Comparison of ENCODE assay signal across 23 cellular contexts in the genomic region with DNA sequence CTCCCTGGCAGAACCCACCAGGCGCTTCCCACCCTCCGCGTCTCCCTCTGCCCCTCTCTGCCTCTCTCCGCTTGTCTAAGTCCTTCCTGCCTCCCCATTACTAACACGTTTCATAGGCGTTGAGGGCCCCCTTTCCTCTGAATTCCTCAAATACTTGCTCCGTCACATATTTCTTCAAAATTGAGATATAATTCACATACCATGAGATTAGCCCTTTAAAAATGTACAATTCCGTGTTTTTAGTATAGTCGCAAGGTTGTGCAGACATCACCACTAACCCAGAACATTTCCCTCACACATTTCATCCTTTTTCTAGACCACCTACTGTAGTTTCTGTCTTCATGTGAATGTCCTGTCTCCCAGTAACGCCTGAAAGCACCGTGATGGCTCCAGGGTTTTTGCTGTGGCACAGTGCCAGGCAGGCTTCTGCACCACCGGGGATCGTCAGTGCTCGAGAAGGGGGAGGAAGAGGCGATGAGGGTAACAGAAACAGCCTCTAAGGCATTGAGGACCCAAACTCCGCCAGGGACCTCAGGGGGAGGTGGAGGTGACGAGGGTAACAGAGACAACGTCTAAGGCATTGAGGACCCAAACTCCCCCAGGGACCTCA.
"Had no signal": no experiment of that assay in that cellular context is flagged by ENCODE, and none has a peak within 500 bp of the region (broad histone marks: within the 10 kb centered on the region; RNA-seq: fewer than 3 reads in every experiment).

No MANE protein-coding gene starts in this region.

- H3K36me3 ChIP-seq: breast epithelium, colonic mucosa, heart left ventricle, neutrophil, ovary, prostate gland, right atrium auricular region, upper lobe of right lung had no signal

- H3K27me3 ChIP-seq: breast epithelium, colonic mucosa, heart left ventricle, ovary, right atrium auricular region, spleen had no signal

- H3K4me1 ChIP-seq: breast epithelium, colonic mucosa, prostate gland, spleen, upper lobe of right lung had no signal

- FAIRE-seq: astrocyte, TTC549 had no signal

- H3K4me3 ChIP-seq: breast epithelium, colonic mucosa, heart left ventricle, ovary, prostate gland, right atrium auricular region, spleen, upper lobe of right lung had no signal

- DNase-seq: activated CD4-positive, alpha-beta T cell treated with anti-CD3 and anti-CD28 coated beads for 1 hour; activated CD4-positive, alpha-beta T cell treated with anti-CD3 and anti-CD28 coated beads, Interleukin-2, amount 50 U/mL, for 1 hour; activated CD8-positive, alpha-beta T cell treated with anti-CD3 and anti-CD28 coated beads, Interleukin-2, amount 10 ng/mL, durations not matched to agents 7 days and 5 days; activated naive CD4-positive, alpha-beta T cell; activated naive CD8-positive, alpha-beta T cell treated with anti-CD3 and anti-CD28 coated beads for 36 hours; activated T-cell treated with anti-CD3 and anti-CD28 coated beads, Interleukin-2, amount 50 U/mL, for 1 hour; colonic mucosa; heart left ventricle; islet precursor cell; left cardiac atrium; spleen; stimulated activated CD4-positive, alpha-beta T cell treated with anti-CD3 and anti-CD28 coated beads, Interleukin-4, amount 100 ng/mL, for 24 hours; stimulated activated naive CD4-positive, alpha-beta T cell treated with Interleukin-2 at 50 U/mL for 16 hours; upper lobe of right lung had no signal

- H3K9me3 ChIP-seq: breast epithelium, colonic mucosa, heart left ventricle, neutrophil, ovary, prostate gland, right atrium auricular region, spleen, upper lobe of right lung had no signal

- ATAC-seq: activated CD8-positive, alpha-beta T cell treated with anti-CD3 and anti-CD28 coated beads, Interleukin-2, amount 10 ng/mL, durations not matched to agents 7 days and 5 days; activated T-helper 17 cell treated with anti-CD3 and anti-CD28 coated beads, Interleukin-2, amount 50 U/mL, for 72 hours; left cardiac atrium; upper lobe of right lung had no signal

- H3K27ac ChIP-seq: breast epithelium, colonic mucosa, epithelial cell of prostate, heart left ventricle, neutrophil, ovary, prostate gland, right atrium auricular region, spleen, upper lobe of right lung had no signal
